10 cellular contexts compared by ENCODE assay signal in genomic region chr2:23532311-23533013, GRCh38.
DNase-seq lines count a peak whose midpoint lies in the region; ATAC-seq and TF ChIP-seq lines count a peak whose summit lies in the region.
"Had no signal": no experiment of that assay in that cellular context is flagged by ENCODE, and none has a peak within 500 bp of the region (broad histone marks: within the 10 kb centered on the region; RNA-seq: fewer than 3 reads in every experiment).

No MANE protein-coding gene starts in this region.

- no peaks in the 10 kb centered on the region for H3K9me3 ChIP-seq in mesenchymal stem cell (ENCODE audit: control insufficient read depth, low read length)
- H3K9me3 ChIP-seq: heart right ventricle had no signal

- no peak overlapping the region for H2AK5ac ChIP-seq in mesenchymal stem cell (ENCODE audit: low read length, severe bottlenecking)

- H2BK15ac ChIP-seq in mesenchymal stem cell (ENCODE audit: low read depth, poor library complexity, severe bottlenecking): no peak overlapping the region

- no peaks in the 10 kb centered on the region for H3K27me3 Mint-ChIP-seq in activated CD8-positive, alpha-beta memory T cell treated with anti-CD3 and anti-CD28 coated beads, Interleukin-2, amount 10 ng/mL, durations not matched to agents 7 days and 5 days

- no peak overlapping the region for H3K27ac ChIP-seq in mesenchymal stem cell (ENCODE audit: low read length, poor library complexity, severe bottlenecking)
- H3K27ac ChIP-seq: 22Rv1, heart right ventricle had no signal

- H2BK12ac ChIP-seq in mesenchymal stem cell (ENCODE audit: low read length in 2 of 2): no peak overlapping the region

- TF ChIP-seq POLR2A in erythroblast (IDR thresholded peaks at IDR 0.05; ENCODE audit: low read length): no peak

- no peak overlapping the region for H3K14ac ChIP-seq in mesenchymal stem cell (ENCODE audit: low read length in 2 of 2)

- peak; percentile 67 for DNase-seq in DMS79 treated with DMSO at 0.1 percent for 48 hours (lab: John Stamatoyannopoulos, UW)
- DNase-seq in DMS79 (lab: John Stamatoyannopoulos, UW): no peak
- DNase-seq in activated CD8-positive, alpha-beta memory T cell treated with anti-CD3 and anti-CD28 coated beads, Interleukin-2, amount 10 ng/mL, durations not matched to agents 7 days and 5 days: peak; percentile 53
- DNase-seq in mesenchymal stem cell: peak; percentile 8
- no peak for DNase-seq in erythroblast (lab: John Stamatoyannopoulos, UW)
- no peak for DNase-seq in hepatic stellate cell (ENCODE audit: low spot score)
- no peak for DNase-seq in NCI-H510A (lab: John Stamatoyannopoulos, UW)
- DNase-seq: heart right ventricle had no signal

- peak overlapping the region; percentile 45 for H4K8ac ChIP-seq in mesenchymal stem cell (ENCODE audit: low read length)

- H4K91ac ChIP-seq in mesenchymal stem cell (ENCODE audit: low read length): peak overlapping the region; percentile 20

- peak overlapping the region in 1 of 2 experiments; percentile 37 for H3K18ac ChIP-seq in mesenchymal stem cell (ENCODE audit: low read depth in 1 of 2, low read length in 2 of 2)

- no peak overlapping the region for H2BK5ac ChIP-seq in mesenchymal stem cell (ENCODE audit: low read depth, low read length, poor library complexity, severe bottlenecking)

- no peaks in the 10 kb centered on the region for H3K9me3 Mint-ChIP-seq in activated CD8-positive, alpha-beta memory T cell treated with anti-CD3 and anti-CD28 coated beads, Interleukin-2, amount 10 ng/mL, durations not matched to agents 7 days and 5 days (ENCODE audit: low read depth)

- H3K27ac Mint-ChIP-seq in activated CD8-positive, alpha-beta memory T cell treated with anti-CD3 and anti-CD28 coated beads, Interleukin-2, amount 10 ng/mL, durations not matched to agents 7 days and 5 days: peak overlapping the region; percentile 64

- ATAC-seq in HG03469 (IDR thresholded peaks at IDR 0.05; ENCODE audit: unreplicated experiment): peak; percentile 58
- peak; percentile 74 for ATAC-seq in activated CD8-positive, alpha-beta memory T cell treated with anti-CD3 and anti-CD28 coated beads, Interleukin-2, amount 10 ng/mL, durations not matched to agents 7 days and 5 days

- peak overlapping the region; percentile 10 for H3K4me2 ChIP-seq in mesenchymal stem cell (ENCODE audit: low read length, poor library complexity, severe bottlenecking)

- CTCF ChIA-PET in activated CD8-positive, alpha-beta memory T cell treated with anti-CD3 and anti-CD28 coated beads, Interleukin-2, amount 10 ng/mL, durations not matched to agents 7 days and 5 days (lab: Charles Lee): interaction anchor here (1.1 to 1.4 kb wide), 3 partner anchors 10 to 15 kb away, joined by 3 read pairs; no protein-coding TSS in a partner anchor

- peaks cover 25% of the 10 kb centered on the region for H3K4me1 Mint-ChIP-seq in activated CD8-positive, alpha-beta memory T cell treated with anti-CD3 and anti-CD28 coated beads, Interleukin-2, amount 10 ng/mL, durations not matched to agents 7 days and 5 days

- H2BK120ac ChIP-seq in mesenchymal stem cell (ENCODE audit: low read depth, low read length): no peak overlapping the region

- no peaks in the 10 kb centered on the region for H3K27me3 ChIP-seq in mesenchymal stem cell (ENCODE audit: control insufficient read depth in 1 of 2, insufficient read depth in 1 of 2, low read length in 2 of 2)

- H3K4ac ChIP-seq in mesenchymal stem cell (ENCODE audit: low read depth in 1 of 2, low read length in 2 of 2): no peak overlapping the region

- no peaks in the 10 kb centered on the region for H3K36me3 Mint-ChIP-seq in activated CD8-positive, alpha-beta memory T cell treated with anti-CD3 and anti-CD28 coated beads, Interleukin-2, amount 10 ng/mL, durations not matched to agents 7 days and 5 days

- peaks cover 19% of the 10 kb centered on the region for H3K4me1 ChIP-seq in mesenchymal stem cell (ENCODE audit: control insufficient read depth, insufficient read depth, low read depth, low read length)

- 73% methylated on average over 16 of the region's 18 CpGs for WGBS in mesenchymal stem cell

- H3K79me1 ChIP-seq in mesenchymal stem cell (replicated peaks; ENCODE audit: low read length, poor library complexity, severe bottlenecking): peaks cover 7% of the 10 kb centered on the region

- no peak overlapping the region for H3K23ac ChIP-seq in mesenchymal stem cell (ENCODE audit: low read length in 2 of 2)

- peaks cover 0 to 4% of the 10 kb centered on the region in 2 experiments for H3K36me3 ChIP-seq in mesenchymal stem cell (ENCODE audit: control insufficient read depth in 1 of 2, insufficient read depth in 2 of 2, low read depth in 1 of 2, low read length in 2 of 2)
- H3K36me3 ChIP-seq: heart right ventricle had no signal

- no peak overlapping the region for H2AFZ ChIP-seq in mesenchymal stem cell (ENCODE audit: low read depth, low read length)

- H3K4me3 ChIP-seq in mesenchymal stem cell (ENCODE audit: insufficient read depth in 1 of 2, low read depth in 1 of 2, low read length in 2 of 2): no peak overlapping the region

- H3K9ac ChIP-seq in mesenchymal stem cell (ENCODE audit: low read length): no peak overlapping the region

- H3K4me3 Mint-ChIP-seq in activated CD8-positive, alpha-beta memory T cell treated with anti-CD3 and anti-CD28 coated beads, Interleukin-2, amount 10 ng/mL, durations not matched to agents 7 days and 5 days: peak overlapping the region; percentile 58

Comparison
In these comparisons a context has a peak if more than half of its experiments do, and no peak if none do; other contexts are left out.
1. DNase-seq: peak in DMS79 treated with DMSO at 0.1 percent for 48 hours (single experiment), activated CD8-positive, alpha-beta memory T cell treated with anti-CD3 and anti-CD28 coated beads, Interleukin-2, amount 10 ng/mL, durations not matched to agents 7 days and 5 days (single experiment) and mesenchymal stem cell (single experiment); none in DMS79 (single experiment), erythroblast (0 of 2), hepatic stellate cell (single experiment) and NCI-H510A (single experiment).